Comparison of ENCODE assay signal across 9 cellular contexts in genomic region chr2:11753452-11753885, GRCh38. TPM values are rescaled to one million over a fixed set of nuclear protein-coding genes. Genes with fewer than 3 reads are reported as not detected.
DNase-seq lines count a peak whose midpoint lies in the region; ATAC-seq, FAIRE-seq and TF ChIP-seq lines count a peak whose summit lies in the region.
"Had no signal": no experiment of that assay in that cellular context is flagged by ENCODE, and none has a peak within 500 bp of the region (broad histone marks: within the 10 kb centered on the region; RNA-seq: fewer than 3 reads in every experiment).

No MANE protein-coding gene starts in this region.

- H3K9me3 ChIP-seq in Karpas-422 (ENCODE audit: low read length), result no peaks in the 10 kb centered on the region
- peaks cover 0 to under 1% of the 10 kb centered on the region in 2 experiments; a peak in 1 of 4 replicates for H3K9me3 ChIP-seq in H1 (ENCODE audit: insufficient read depth in 2 of 2, low read depth in 1 of 2, low read length in 1 of 2)
- H3K9me3 ChIP-seq in skeletal muscle tissue (ENCODE audit: control insufficient read depth in 3 of 3, low read length in 3 of 3), result no peaks in the 10 kb centered on the region
- H3K9me3 ChIP-seq: neutrophil had no signal

- no peak for TF ChIP-seq RAD21 in H1 (IDR thresholded peaks at IDR 0.05 in 1 of 2, conservative IDR thresholded peaks at IDR 0.05 in 1 of 2; ENCODE audit: low read depth in 2 of 2, low read length in 2 of 2)

- no peak for TF ChIP-seq CTCF in GM13977 (IDR thresholded peaks at IDR 0.05; ENCODE audit: extremely low read depth, insufficient read depth, missing control alignments)
- no peak for TF ChIP-seq CTCF in H1 (IDR thresholded peaks at IDR 0.05; ENCODE audit: control extremely low read depth in 1 of 3, insufficient read depth in 1 of 3, low read depth in 1 of 3, low read length in 3 of 3)

- H3K14ac ChIP-seq in H1 (ENCODE audit: insufficient read length), result no peak overlapping the region

- H3K4me2 ChIP-seq in Karpas-422 (ENCODE audit: low read depth, low read length, poor library complexity, severe bottlenecking) (peak overlapping the region; percentile 64), H1 (ENCODE audit: insufficient read depth in 1 of 2, low read depth in 2 of 2, low read length in 2 of 2) (no peak overlapping the region)

- peak; percentile 73 for ATAC-seq in GM21723 (IDR thresholded peaks at IDR 0.05; ENCODE audit: unreplicated experiment)

- H3K27ac ChIP-seq in Karpas-422 (ENCODE audit: low read length) (no peak overlapping the region), H1 (ENCODE audit: low read depth, low read length) (no peak overlapping the region), skeletal muscle tissue (ENCODE audit: low read depth, low read length) (peak overlapping the region; percentile 77)
- H3K27ac ChIP-seq: neutrophil had no signal

- H3K27me3 ChIP-seq in Karpas-422 (ENCODE audit: low read length), result no peaks in the 10 kb centered on the region
- no peaks in the 10 kb centered on the region for H3K27me3 ChIP-seq in H1 (replicated peaks in 1 of 4; ENCODE audit: control insufficient read depth in 3 of 4, extremely low read depth in 1 of 4, insufficient read depth in 3 of 4, low read length in 3 of 4)
- no peaks in the 10 kb centered on the region for H3K27me3 ChIP-seq in skeletal muscle tissue (ENCODE audit: control insufficient read depth in 3 of 3, insufficient read depth in 3 of 3, low read length in 3 of 3)

- H3K4me1 ChIP-seq in Karpas-422 (ENCODE audit: low read length) (peaks cover 69% of the 10 kb centered on the region), H1 (replicated peaks in 1 of 4; ENCODE audit: control insufficient read depth in 3 of 4, insufficient read depth in 4 of 4, low read length in 3 of 4) (peaks cover 0 to 15% (median under 1%) of the 10 kb centered on the region in 4 experiments; a peak in 4 of 7 replicates), skeletal muscle tissue (ENCODE audit: control insufficient read depth in 3 of 3, insufficient read depth in 3 of 3, low read length in 3 of 3) (peaks cover 40 to 66% (median 62%) of the 10 kb centered on the region in 3 donors)

- H2BK15ac ChIP-seq in H1 (ENCODE audit: low read length), result 0 out of 2 replicates have a peak overlapping the region, but pooled peaks have one; percentile 46

- no peak overlapping the region for H3K56ac ChIP-seq in H1 (replicated peaks; ENCODE audit: insufficient read length, low read depth, low read length)

- no peak overlapping the region for H2BK12ac ChIP-seq in H1 (ENCODE audit: low read depth, low read length)

- POLR2A ChIA-PET in H1 (lab: Charles Lee; ENCODE audit: partially characterized antibody), result interaction anchor here (0.7 kb wide), 1 partner anchor 8 kb away, joined by 3 read pairs; no protein-coding TSS in a partner anchor

- TF ChIP-seq EP300 in H1 (IDR thresholded peaks at IDR 0.05; ENCODE audit: borderline replicate concordance in 1 of 2, low read depth in 2 of 2, low read length in 2 of 2), result no peak

- H3K79me2 ChIP-seq in Karpas-422 (ENCODE audit: low read length), result no peaks in the 10 kb centered on the region
- peaks cover 0 to 13% of the 10 kb centered on the region in 2 experiments; a peak in 3 of 4 replicates for H3K79me2 ChIP-seq in H1 (ENCODE audit: control insufficient read depth in 1 of 2, insufficient read depth in 2 of 2, low read length in 2 of 2)

- peaks cover 2% of the 10 kb centered on the region; the same call in 1 of the 2 replicates for H3K79me1 ChIP-seq in H1 (ENCODE audit: low read depth, low read length)

- 0 out of 2 replicates have a peak overlapping the region, but pooled peaks have one; percentile 53 for H2AK5ac ChIP-seq in H1 (ENCODE audit: low read depth, low read length)

- H3K4me3 ChIP-seq in Karpas-422 (ENCODE audit: low read length), result peak overlapping the region; percentile 42; the same call in 1 of the 2 replicates
- no peak overlapping the region for H3K4me3 ChIP-seq in H1 (ENCODE audit: extremely low read depth in 1 of 4, insufficient read depth in 2 of 4, low read depth in 3 of 4, low read length in 4 of 4)
- H3K4me3 ChIP-seq in skeletal muscle tissue (ENCODE audit: low read length in 3 of 3), result peak overlapping the region in 2 of 3 donors; percentile 18 to 51

- no peak overlapping the region for H2BK5ac ChIP-seq in H1 (ENCODE audit: low read depth, low read length)

- DNase-seq in GM13977 (ENCODE audit: low spot score) (peak; percentile 82), Karpas-422 (peak; percentile 95), SIG-M5 treated with dmso at 0.1 percent for 504 hours (lab: John Stamatoyannopoulos, UW; ENCODE audit: unreplicated experiment) (peak; percentile 90), H1 (ENCODE audit: low read depth in 1 of 2, low spot score in 2 of 2) (no peak), DMS114 treated with DMSO at 0.1 percent for 48 hours (lab: John Stamatoyannopoulos, UW; ENCODE audit: unreplicated experiment) (no peak)
- no peak for DNase-seq in activated CD4-positive, CD25-positive, alpha-beta regulatory T cell treated with anti-CD3 and anti-CD28 coated beads, Interleukin-2, amount 50 U/mL, for 72 hours

- in situ Hi-C loops in GM13977 (cut with MboI; ENCODE audit: low pct_unique_long_range_greater_than_20kb, low sequenced_read_pairs, unreplicated experiment), result no loop called here

- H2BK20ac ChIP-seq in H1 (ENCODE audit: low read length), result 0 out of 2 replicates have a peak overlapping the region, but pooled peaks have one; percentile 32

- no peak overlapping the region for H4K5ac ChIP-seq in H1 (ENCODE audit: insufficient read length, low read depth, low read length)

- H3K4ac ChIP-seq in H1 (replicated peaks; ENCODE audit: insufficient read length, low read depth, low read length), result no peak overlapping the region

- no peaks in the 10 kb centered on the region for H3K23me2 ChIP-seq in H1 (ENCODE audit: low read depth, low read length)

- no peak overlapping the region for H4K91ac ChIP-seq in H1 (replicated peaks; ENCODE audit: insufficient read length, low read length)

- WGBS in H1 (ENCODE audit: extremely low coverage in 1 of 2, insufficient coverage in 1 of 2, insufficient read length in 1 of 2, insufficient replicate concordance in 2 of 2, low coverage in 1 of 2, low lambda C conversion rate in 2 of 2, missing lambda C conversion rate in 1 of 2), 2 experiments, result 90% methylated on average over 5 of the region's 5 CpGs; no CpG with 5 or more reads in 1 of the 2 experiments

- no peak for FAIRE-seq in H1 (lab: Jason Lieb, UNC)

- H2BK120ac ChIP-seq in H1 (replicated peaks; ENCODE audit: low read depth, low read length), result no peak overlapping the region

- no peak overlapping the region for H3K18ac ChIP-seq in H1 (ENCODE audit: extremely low read depth, low read length)

- H2AFZ ChIP-seq in Karpas-422 (ENCODE audit: low read length), result no peak overlapping the region
- H2AFZ ChIP-seq in H1 (ENCODE audit: low read length), result no peak overlapping the region

- no peak overlapping the region for H4K8ac ChIP-seq in H1 (ENCODE audit: extremely low read depth, insufficient read depth, low read length)

- H3K9ac ChIP-seq in Karpas-422 (ENCODE audit: low read length) (no peak overlapping the region), H1 (replicated peaks in 1 of 4; ENCODE audit: extremely low read depth in 1 of 4, low read depth in 3 of 4, low read length in 3 of 4) (no peak overlapping the region), skeletal muscle tissue (ENCODE audit: low read depth in 1 of 3, low read length in 3 of 3) (peak overlapping the region in 2 of 3 donors; percentile 55)

- no peaks in the 10 kb centered on the region for H3K9me2 ChIP-seq in Karpas-422 (replicated peaks; ENCODE audit: insufficient read depth, low read length)

- no peak for TF ChIP-seq POLR2A in H1 (IDR thresholded peaks at IDR 0.05; ENCODE audit: control extremely low read depth in 1 of 2, low read depth in 2 of 2, low read length in 2 of 2)

- H4K20me1 ChIP-seq in Karpas-422 (ENCODE audit: insufficient read depth, low read depth, low read length) (peaks cover 62% of the 10 kb centered on the region), H1 (replicated peaks in 1 of 2; ENCODE audit: control insufficient read depth in 1 of 2, insufficient read depth in 2 of 2, low read length in 2 of 2) (peaks cover 0 to 4% of the 10 kb centered on the region in 2 experiments)

- H3K23ac ChIP-seq in H1 (ENCODE audit: insufficient read length), result no peak overlapping the region

- H3K36me3 ChIP-seq in Karpas-422 (ENCODE audit: insufficient read depth, low read length) (no peaks in the 10 kb centered on the region), H1 (ENCODE audit: control insufficient read depth in 2 of 4, insufficient read depth in 4 of 4, low read length in 3 of 4) (0 out of 8 replicates have a peak, but pooled peaks cover 0 to 2% (median 0%) of the 10 kb centered on the region in 4 experiments), skeletal muscle tissue (ENCODE audit: control insufficient read depth in 3 of 3, insufficient read depth in 3 of 3, low read length in 3 of 3) (no peaks in the 10 kb centered on the region)
- H3K36me3 ChIP-seq: neutrophil had no signal

- CTCF ChIA-PET in H1 (lab: Charles Lee; ENCODE audit: partially characterized antibody), result interaction anchor here (0.6 to 4.0 kb wide), 7 partner anchors 9 to 69 kb away, joined by 3 to 24 read pairs (median 5); no protein-coding TSS in a partner anchor

TF ChIP-seq in H1, 55 proteins besides CTCF, POLR2A, EP300 and RAD21 (continues in another document):
- no peak for TF ChIP-seq TAF7 (optimal IDR thresholded peaks at IDR 0.05; ENCODE audit: borderline replicate concordance, low read depth, low read length)
- TF ChIP-seq SP4 (IDR thresholded peaks at IDR 0.05; ENCODE audit: low read length), result no peak
- no peak for TF ChIP-seq BRCA1 (IDR thresholded peaks at IDR 0.05; ENCODE audit: low read depth, low read length)
- TF ChIP-seq, protein P1, sequence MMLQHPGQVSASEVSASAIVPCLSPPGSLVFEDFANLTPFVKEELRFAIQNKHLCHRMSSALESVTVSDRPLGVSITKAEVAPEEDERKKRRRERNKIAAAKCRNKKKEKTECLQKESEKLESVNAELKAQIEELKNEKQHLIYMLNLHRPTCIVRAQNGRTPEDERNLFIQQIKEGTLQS (IDR thresholded peaks at IDR 0.05; ENCODE audit: insufficient read depth, low read depth, low read length), result no peak
- TF ChIP-seq SUZ12 (IDR thresholded peaks at IDR 0.05; ENCODE audit: low read length), result no peak
- no peak for TF ChIP-seq TAF1 (IDR thresholded peaks at IDR 0.05; ENCODE audit: low read depth, low read length)

RNA-seq across cellular contexts. Expression of gene LPIN1, which starts 7.0 kb away (rescaled TPM):
- total RNA-seq in Karpas-422 (2014; rRNA removed; shearing (Covaris generic); ENCODE audit: low replicate concordance), result 4.9 and 10.8 TPM in 2 replicates
- total RNA-seq in H1 (2021; fragmentation: NEBNext Ultra II Directional; extraction: Animal tissue kit (Norgen Biotek cat#: 25700)), result 9.8 and 11.3 TPM in 2 replicates
- 4.3 and 4.7 TPM in 2 replicates for polyA plus RNA-seq in H1 (2011; rRNA removed)
- polyA plus RNA-seq in H1 (2011; cell fraction: cytosol; rRNA removed), result 7.7 TPM
- polyA plus RNA-seq in H1 (2011; cell fraction: nucleus; rRNA removed), result 12.7 TPM
- 3.9 to 5.4 TPM (median 4.5 TPM) in 4 replicates for polyA plus RNA-seq in H1 (2012, experiment 1 of 2)
- polyA plus RNA-seq in H1 (2012, experiment 2 of 2), result 0.63 TPM
- polyA plus RNA-seq in H1 (2013, experiment 1 of 2), result 8.9 TPM
- 9.3 TPM for polyA plus RNA-seq in H1 (2013, experiment 2 of 2)
- polyA minus RNA-seq in H1 (2011; rRNA and poly(A)+ RNA removed), result 9.1 and 42.2 TPM in 2 replicates
- 4.9 TPM for polyA minus RNA-seq in H1 (2011; cell fraction: cytosol; rRNA and poly(A)+ RNA removed)
- 12.4 TPM for polyA minus RNA-seq in H1 (2011; cell fraction: nucleus; rRNA and poly(A)+ RNA removed)
- total RNA-seq in skeletal muscle tissue, result 18.8 TPM

Comparison
In these comparisons a context has a peak if more than half of its experiments do, and no peak if none do; other contexts are left out.
1. DNase-seq: peak in GM13977 (single experiment), Karpas-422 (single experiment) and SIG-M5 treated with dmso at 0.1 percent for 504 hours (single experiment); none in H1 (0 of 2), DMS114 treated with DMSO at 0.1 percent for 48 hours (single experiment) and activated CD4-positive, CD25-positive, alpha-beta regulatory T cell treated with anti-CD3 and anti-CD28 coated beads, Interleukin-2, amount 50 U/mL, for 72 hours (single experiment).
2. H3K4me3 ChIP-seq: peak in Karpas-422 (single experiment) and skeletal muscle tissue (2 of 3); none in H1 (0 of 4).
3. H3K9ac ChIP-seq: peak in skeletal muscle tissue (2 of 3); none in Karpas-422 (single experiment) and H1 (0 of 4).